Comparison of ENCODE assay signal across 20 cellular contexts in the genomic region with DNA sequence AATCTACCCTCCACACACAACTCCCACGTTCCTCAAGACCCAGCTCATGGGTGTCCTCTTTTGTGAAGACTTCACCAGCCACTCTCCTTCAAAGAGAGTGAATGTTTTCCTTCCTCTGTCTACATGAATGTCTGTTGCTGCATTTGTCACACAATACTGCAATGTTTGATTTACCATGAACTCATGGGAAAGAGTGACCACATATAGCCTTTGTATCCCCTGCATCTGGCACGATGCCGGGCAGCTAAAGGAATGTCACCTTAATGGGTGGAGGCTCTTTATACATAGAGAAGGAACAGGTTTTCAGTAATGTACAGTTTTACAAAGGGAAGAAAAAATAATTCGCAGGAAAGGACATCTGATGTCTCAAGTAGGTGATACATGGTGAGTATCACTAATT. TPM values are rescaled to one million over a fixed set of nuclear protein-coding genes. Genes with fewer than 3 reads are reported as not detected.
A peak's percentile ranks its signal among the peaks of the same experiment; 100 is the strongest.
DNase-seq lines count a peak whose midpoint lies in the region; ATAC-seq and TF ChIP-seq lines count a peak whose summit lies in the region.
"Had no signal": no experiment of that assay in that cellular context is flagged by ENCODE, and none has a peak within 500 bp of the region (broad histone marks: within the 10 kb centered on the region; RNA-seq: fewer than 3 reads in every experiment).

No MANE protein-coding gene starts in this region.

- H3K36me3 ChIP-seq in HEK293 (ENCODE audit: control insufficient read depth in 2 of 2, insufficient read depth in 1 of 2, low read length in 2 of 2) (no peaks in the 10 kb centered on the region), PC-3 (ENCODE audit: low read depth, low read length) (no peaks in the 10 kb centered on the region), lower lobe of right lung (no peaks in the 10 kb centered on the region)
- H3K36me3 ChIP-seq: BLaER1 treated with 17β-estradiol and CSF1 and Interleukin-3, amounts not matched to agents 10 nM and 100 nM had no signal

- no peak for TF ChIP-seq CTCF in HEK293 (tag by site-specific recombination; IDR thresholded peaks at IDR 0.05)
- no peak for TF ChIP-seq CTCF in PC-3 (conservative IDR thresholded peaks at IDR 0.05; ENCODE audit: low read depth, low read length)
- no peak for TF ChIP-seq CTCF in lower lobe of right lung (IDR thresholded peaks at IDR 0.05)

- H3K9me3 ChIP-seq in HEK293 (ENCODE audit: control insufficient read depth, insufficient read depth, low read depth, low read length) (no peaks in the 10 kb centered on the region), PC-3 (ENCODE audit: low read length) (no peaks in the 10 kb centered on the region), lower lobe of right lung (no peaks in the 10 kb centered on the region)

- H3K4me1 ChIP-seq in HEK293 (ENCODE audit: control insufficient read depth, insufficient read depth, low read length) (no peaks in the 10 kb centered on the region), PC-3 (ENCODE audit: insufficient read depth, low read length) (no peaks in the 10 kb centered on the region), lower lobe of right lung (no peaks in the 10 kb centered on the region)
- H3K4me1 ChIP-seq: BLaER1 treated with 17β-estradiol and CSF1 and Interleukin-3, amounts not matched to agents 10 nM and 100 nM had no signal

- ATAC-seq in PC-3 (no peak), lower lobe of right lung (no peak)
- ATAC-seq: CD8-positive, alpha-beta T cell; K562 had no signal

- H3K4me2 ChIP-seq in PC-3 (ENCODE audit: low read length): no peak overlapping the region
- H3K4me2 ChIP-seq: BLaER1 treated with 17β-estradiol and CSF1 and Interleukin-3, amounts not matched to agents 10 nM and 100 nM had no signal

- CTCF ChIA-PET in HEK293 (lab: Yijun Ruan, JAX) (interaction anchor here (0.5 to 1.3 kb wide), 5 partner anchors 12 to 215 kb away, joined by 3 to 6 read pairs (median 3); no protein-coding TSS in a partner anchor), PC-3 (lab: Charles Lee) (interaction anchor here (0.6 kb wide), 1 partner anchor 744 kb away, joined by 3 read pairs; a partner anchor contains a TSS)

- no TSS peak for BruUV-seq in PC-3 (replicated peaks; lab: Mats Ljungman, UMichigan)

- no peak overlapping the region for H3K27ac ChIP-seq in HEK293 (ENCODE audit: extremely low read depth, low read depth, low read length)
- H3K27ac ChIP-seq in PC-3 (ENCODE audit: low read length): no peak overlapping the region
- H3K27ac ChIP-seq in lower lobe of right lung: no peak overlapping the region
- H3K27ac ChIP-seq: BLaER1 treated with 17β-estradiol and CSF1 and Interleukin-3, amounts not matched to agents 10 nM and 100 nM had no signal

- DNase-seq in PC-3 (peak; percentile 25), ecto neural progenitor cell (ENCODE audit: low spot score) (peak; percentile 20), lower lobe of right lung (peak; percentile 52), NCI-H748 treated with DMSO at 0.1 percent for 48 hours (lab: John Stamatoyannopoulos, UW) (no peak), Kasumi-1 (lab: John Stamatoyannopoulos, UW) (no peak)
- DNase-seq in stimulated activated CD4-positive, alpha-beta T cell treated with anti-CD3 and anti-CD28 coated beads, Interleukin-2, amount 100 ng/mL, for 48 hours: no peak
- DNase-seq: CD8-positive, alpha-beta T cell; COR-L47; DMS153; DMS79; GDM1; GOT3; H9; IMR-90 had no signal

- no peaks in the 10 kb centered on the region for H3F3A ChIP-seq in PC-3 (ENCODE audit: low read length, unreplicated experiment)

- H3K9ac ChIP-seq in PC-3 (ENCODE audit: low read length): no peak overlapping the region
- H3K9ac ChIP-seq: BLaER1 treated with 17β-estradiol and CSF1 and Interleukin-3, amounts not matched to agents 10 nM and 100 nM had no signal

- H3K27me3 ChIP-seq in PC-3 (ENCODE audit: low read length) (peaks cover 8% of the 10 kb centered on the region; the same call in 1 of the 2 replicates), lower lobe of right lung (ENCODE audit: low read depth) (peaks cover 7% of the 10 kb centered on the region)
- H3K27me3 ChIP-seq: BLaER1 treated with 17β-estradiol and CSF1 and Interleukin-3, amounts not matched to agents 10 nM and 100 nM had no signal

- no peaks in the 10 kb centered on the region for H4K20me1 ChIP-seq in PC-3 (ENCODE audit: low read length)
- H4K20me1 ChIP-seq: BLaER1 treated with 17β-estradiol and CSF1 and Interleukin-3, amounts not matched to agents 10 nM and 100 nM had no signal

- H3K4me3 ChIP-seq in HEK293 (ENCODE audit: low read depth, low read length): no peak overlapping the region
- H3K4me3 ChIP-seq in PC-3 (ENCODE audit: low read length): no peak overlapping the region
- H3K4me3 ChIP-seq in lower lobe of right lung: no peak overlapping the region
- H3K4me3 ChIP-seq: BLaER1 treated with 17β-estradiol and CSF1 and Interleukin-3, amounts not matched to agents 10 nM and 100 nM; K562 had no signal

- H3K79me2 ChIP-seq in PC-3 (ENCODE audit: low read length): no peaks in the 10 kb centered on the region

- POLR2A ChIA-PET in HEK293 (lab: Yijun Ruan, JAX): no interaction called here
- POLR2A ChIA-PET in PC-3 (lab: Charles Lee; ENCODE audit: unreplicated experiment): interaction anchor here (0.5 kb wide), 1 partner anchor 12 kb away, joined by 3 read pairs; a partner anchor contains a TSS

- 0 out of 2 replicates have a peak overlapping the region, but pooled peaks have one; percentile 48 for H2AFZ ChIP-seq in PC-3 (ENCODE audit: low read length)

- no peaks in the 10 kb centered on the region for H3K9me2 ChIP-seq in PC-3 (replicated peaks; ENCODE audit: low read length)

- intact Hi-C loops in PC-3 (cut with micrococcal nuclease): no loop called here
- intact Hi-C loops in lower lobe of right lung (cut with DNase I): no loop called here

TF ChIP-seq in HEK293, 187 proteins besides CTCF, POLR2A, EP300 and RAD21:
- TF ChIP-seq ZNF585B (tag by site-specific recombination; IDR thresholded peaks at IDR 0.05) (no peak), ZNF335 (tag by site-specific recombination; conservative IDR thresholded peaks at IDR 0.05) (peak; percentile 48), ZNF184 (tag by site-specific recombination; IDR thresholded peaks at IDR 0.05) (no peak), ZNF621 (tag by site-specific recombination; IDR thresholded peaks at IDR 0.05) (no peak), ZNF514 (tag by site-specific recombination; IDR thresholded peaks at IDR 0.05) (no peak)

RNA-seq across cellular contexts. Expression of a gene that starts 12.1 kb away (rescaled TPM):
- total RNA-seq in PC-3 (2014; rRNA removed) (4.5 and 5.4 TPM in 2 replicates), lower lobe of right lung (5.1 TPM)

RNA-seq across cellular contexts. Expression of a gene that starts 26.8 kb away (rescaled TPM):
- total RNA-seq in PC-3 (2014; rRNA removed): 13.3 and 14.2 TPM in 2 replicates
- 24.5 TPM for total RNA-seq in lower lobe of right lung

RNA-seq across cellular contexts. Expression of a gene that starts 48.7 kb away (rescaled TPM):
- total RNA-seq in PC-3 (2014; rRNA removed) (0.18 TPM in 1 of 2 replicates, not detected in the other), lower lobe of right lung (2.9 TPM)
- total RNA-seq: A172; B cell; CD8-positive, alpha-beta T cell; HT1080; K562 had no signal

Comparison
In these comparisons a context has a peak if more than half of its experiments do, and no peak if none do; other contexts are left out.
1. DNase-seq: peak in PC-3 (single experiment), ecto neural progenitor cell (single experiment) and lower lobe of right lung (single experiment); none in stimulated activated CD4-positive, alpha-beta T cell treated with anti-CD3 and anti-CD28 coated beads, Interleukin-2, amount 100 ng/mL, for 48 hours (0 of 2), NCI-H748 treated with DMSO at 0.1 percent for 48 hours (single experiment) and Kasumi-1 (0 of 2).